8 cellular contexts compared by ENCODE assay signal in the genomic region with DNA sequence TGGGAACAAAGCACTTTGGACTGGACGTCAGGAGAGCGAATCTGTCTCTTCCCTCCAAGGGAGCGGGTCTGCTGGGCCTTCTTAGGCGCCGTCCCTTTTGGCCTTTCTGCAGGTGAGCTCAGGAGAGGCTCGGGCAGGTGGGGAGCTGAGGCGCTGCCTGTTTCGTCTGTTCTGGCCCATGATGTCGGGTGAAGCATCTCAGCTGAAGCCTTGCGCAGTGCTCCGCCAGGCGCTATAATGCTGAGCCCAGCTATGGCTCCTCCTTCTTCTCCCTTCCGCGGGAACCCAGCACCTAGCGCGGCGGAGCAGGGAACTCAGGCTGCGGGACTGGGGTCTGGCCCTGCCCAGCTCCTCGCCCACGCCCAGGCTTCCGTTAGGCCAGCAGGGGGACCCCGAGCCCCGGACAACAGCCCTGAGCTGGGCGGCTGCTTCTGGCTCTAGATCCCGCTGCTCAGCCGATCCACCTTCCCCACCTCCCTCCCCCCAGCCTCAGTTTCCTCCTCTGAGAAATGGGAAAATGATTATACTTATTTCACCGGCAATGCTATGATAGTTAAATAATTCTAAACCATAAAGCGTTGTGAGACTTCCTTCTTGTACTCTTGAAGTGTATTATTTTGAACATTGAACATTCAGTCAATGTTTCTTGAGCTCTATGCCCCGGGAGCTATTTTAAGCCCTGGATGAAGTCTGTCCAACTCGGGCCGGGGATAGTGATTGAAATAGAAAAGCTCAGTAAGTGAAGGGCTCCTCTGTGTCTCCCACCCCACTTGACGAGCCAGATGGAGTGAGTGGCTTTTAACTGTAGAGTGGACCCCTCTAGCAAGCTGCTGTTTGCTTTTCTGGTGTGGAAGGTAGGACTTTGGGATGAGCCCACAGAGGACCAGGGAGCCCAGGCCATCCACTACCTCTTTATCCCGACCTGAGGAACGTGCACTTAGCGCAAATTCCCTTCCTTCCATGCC. TPM values are rescaled to one million over a fixed set of nuclear protein-coding genes. Genes with fewer than 3 reads are reported as not detected.
DNase-seq lines count a peak whose midpoint lies in the region; ATAC-seq and TF ChIP-seq lines count a peak whose summit lies in the region.

No MANE protein-coding gene starts in this region.

- no peak overlapping the region for H3K4me3 ChIP-seq in trophoblast cell (ENCODE audit: low read depth, low read length)

- peak; percentile 69 for ATAC-seq in activated CD8-positive, alpha-beta memory T cell treated with anti-CD3 and anti-CD28 coated beads, Interleukin-2, amount 10 ng/mL, durations not matched to agents 7 days and 5 days
- peak; percentile 98 for ATAC-seq in Right ventricle myocardium superior (ENCODE audit: poor library complexity)

- DNase-seq in AG08395 (ENCODE audit: low spot score) (peak; percentile 89), NCI-H2227 treated with DMSO at 0.1 percent for 48 hours (lab: John Stamatoyannopoulos, UW) (peak; percentile 64), Right ventricle myocardium superior (peak; percentile 87), trophoblast cell (peak; percentile 52 to 73), NCI-H1694 treated with DMSO at 0.1 percent for 48 hours (lab: John Stamatoyannopoulos, UW) (no peak)
- DNase-seq in activated CD8-positive, alpha-beta memory T cell treated with anti-CD3 and anti-CD28 coated beads, Interleukin-2, amount 10 ng/mL, durations not matched to agents 7 days and 5 days, result peak; percentile 52
- DNase-seq in activated effector memory CD4-positive, alpha-beta T cell treated with anti-CD3 and anti-CD28 coated beads, Interleukin-2, amount 50 U/mL, for 16 hours, result no peak

- H3K79me1 ChIP-seq in trophoblast cell (ENCODE audit: low read length), result no peaks in the 10 kb centered on the region

- H3K4me3 Mint-ChIP-seq in activated CD8-positive, alpha-beta memory T cell treated with anti-CD3 and anti-CD28 coated beads, Interleukin-2, amount 10 ng/mL, durations not matched to agents 7 days and 5 days, result no peak overlapping the region

- H3K27me3 Mint-ChIP-seq in activated CD8-positive, alpha-beta memory T cell treated with anti-CD3 and anti-CD28 coated beads, Interleukin-2, amount 10 ng/mL, durations not matched to agents 7 days and 5 days, result peaks cover 51% of the 10 kb centered on the region

- no peaks in the 10 kb centered on the region for H3K79me2 ChIP-seq in trophoblast cell (ENCODE audit: control insufficient read depth, insufficient read depth, low read length, poor library complexity)

- no peak overlapping the region for H3K27ac ChIP-seq in trophoblast cell (ENCODE audit: low read depth, low read length)

- H2AK5ac ChIP-seq in trophoblast cell (ENCODE audit: low read length), result no peak overlapping the region

- no peak overlapping the region for H3K27ac Mint-ChIP-seq in activated CD8-positive, alpha-beta memory T cell treated with anti-CD3 and anti-CD28 coated beads, Interleukin-2, amount 10 ng/mL, durations not matched to agents 7 days and 5 days

- H3K4me1 ChIP-seq in trophoblast cell (ENCODE audit: control insufficient read depth in 1 of 2, insufficient read depth in 2 of 2, low read length in 2 of 2), result no peaks in the 10 kb centered on the region

- WGBS in trophoblast cell (ENCODE audit: extremely low coverage, insufficient coverage, insufficient read length), result no CpG with 5 or more reads among the region's 35 CpGs

- H3K14ac ChIP-seq in trophoblast cell (ENCODE audit: low read length), result no peak overlapping the region

- H3K36me3 Mint-ChIP-seq in activated CD8-positive, alpha-beta memory T cell treated with anti-CD3 and anti-CD28 coated beads, Interleukin-2, amount 10 ng/mL, durations not matched to agents 7 days and 5 days, result no peaks in the 10 kb centered on the region

- H3K27me3 ChIP-seq in trophoblast cell (ENCODE audit: insufficient read depth, low read length), result no peaks in the 10 kb centered on the region

- H4K91ac ChIP-seq in trophoblast cell (ENCODE audit: low read depth, low read length), result no peak overlapping the region

- no peak overlapping the region for H2AFZ ChIP-seq in trophoblast cell (ENCODE audit: insufficient read depth, low read length, poor library complexity)

- peaks cover 14% of the 10 kb centered on the region for H3K4me1 Mint-ChIP-seq in activated CD8-positive, alpha-beta memory T cell treated with anti-CD3 and anti-CD28 coated beads, Interleukin-2, amount 10 ng/mL, durations not matched to agents 7 days and 5 days

- no peak overlapping the region for H2BK12ac ChIP-seq in trophoblast cell (ENCODE audit: low read length)

- intact Hi-C loops in Right ventricle myocardium superior (cut with DNase I), result loop anchor here (2.0 to 5.0 kb wide), 2 partner anchors 54 to 97 kb away; no protein-coding TSS in a partner anchor

- no peaks in the 10 kb centered on the region for H3K9me3 Mint-ChIP-seq in activated CD8-positive, alpha-beta memory T cell treated with anti-CD3 and anti-CD28 coated beads, Interleukin-2, amount 10 ng/mL, durations not matched to agents 7 days and 5 days (ENCODE audit: low read depth)

- H2BK5ac ChIP-seq in trophoblast cell (ENCODE audit: low read depth, low read length, poor library complexity), result no peak overlapping the region

- H3K9me3 ChIP-seq in trophoblast cell (ENCODE audit: insufficient read depth, low read depth, low read length), result peaks cover 3% of the 10 kb centered on the region

- TF ChIP-seq CTCF in GM12873 (IDR thresholded peaks at IDR 0.05; ENCODE audit: insufficient read depth, low read depth, low read length, missing control alignments), result peak; percentile 59

- H3K18ac ChIP-seq in trophoblast cell (ENCODE audit: low read length), result no peak overlapping the region

- H3K4ac ChIP-seq in trophoblast cell (ENCODE audit: low read depth, low read length), result no peak overlapping the region

- H3K4me2 ChIP-seq in trophoblast cell (ENCODE audit: low read length), result no peak overlapping the region

- no peak overlapping the region for H2BK120ac ChIP-seq in trophoblast cell (ENCODE audit: insufficient read depth, low read length, poor library complexity)

- no peak overlapping the region for H4K8ac ChIP-seq in trophoblast cell (ENCODE audit: low read depth, low read length)

- CTCF ChIA-PET in activated CD8-positive, alpha-beta memory T cell treated with anti-CD3 and anti-CD28 coated beads, Interleukin-2, amount 10 ng/mL, durations not matched to agents 7 days and 5 days (lab: Charles Lee), result interaction anchor here (0.8 to 3.1 kb wide), 11 partner anchors 12 to 152 kb away, joined by 3 to 36 read pairs (median 5); no protein-coding TSS in a partner anchor

- no peak overlapping the region for H3K23ac ChIP-seq in trophoblast cell (ENCODE audit: low read length)

- H3K9ac ChIP-seq in trophoblast cell (ENCODE audit: low read length), result no peak overlapping the region

- H3K36me3 ChIP-seq in trophoblast cell (ENCODE audit: control insufficient read depth in 1 of 2, insufficient read depth in 2 of 2, low read length in 2 of 2), result no peaks in the 10 kb centered on the region

- no peak overlapping the region for H4K12ac ChIP-seq in trophoblast cell (ENCODE audit: low read depth, low read length)

RNA-seq across cellular contexts. Expression of gene ADORA1, which starts 9.6 kb away (rescaled TPM):
- not detected for total RNA-seq in activated CD8-positive, alpha-beta memory T cell treated with anti-CD3 and anti-CD28 coated beads, Interleukin-2, amount 10 ng/mL, durations not matched to agents 7 days and 5 days
- 12.5 TPM for total RNA-seq in Right ventricle myocardium superior
- polyA plus RNA-seq in trophoblast cell (2013), result 1.3 and 1.4 TPM in 2 replicates

RNA-seq across cellular contexts. Expression of gene MYOG, which starts 32.1 kb away (rescaled TPM):
- total RNA-seq in activated CD8-positive, alpha-beta memory T cell treated with anti-CD3 and anti-CD28 coated beads, Interleukin-2, amount 10 ng/mL, durations not matched to agents 7 days and 5 days, result not detected
- not detected for total RNA-seq in Right ventricle myocardium superior
- not detected in 2 replicates for polyA plus RNA-seq in trophoblast cell (2013)

RNA-seq across cellular contexts. Expression of gene MYBPH, which starts 57.7 kb away (rescaled TPM):
- total RNA-seq in activated CD8-positive, alpha-beta memory T cell treated with anti-CD3 and anti-CD28 coated beads, Interleukin-2, amount 10 ng/mL, durations not matched to agents 7 days and 5 days, result not detected
- total RNA-seq in Right ventricle myocardium superior, result not detected
- not detected in 2 replicates for polyA plus RNA-seq in trophoblast cell (2013)

Comparison
In these comparisons a context has a peak if more than half of its experiments do, and no peak if none do; other contexts are left out.
1. DNase-seq: peak in AG08395 (single experiment), NCI-H2227 treated with DMSO at 0.1 percent for 48 hours (single experiment), activated CD8-positive, alpha-beta memory T cell treated with anti-CD3 and anti-CD28 coated beads, Interleukin-2, amount 10 ng/mL, durations not matched to agents 7 days and 5 days (single experiment), Right ventricle myocardium superior (single experiment) and trophoblast cell (2 of 2); none in activated effector memory CD4-positive, alpha-beta T cell treated with anti-CD3 and anti-CD28 coated beads, Interleukin-2, amount 50 U/mL, for 16 hours (single experiment) and NCI-H1694 treated with DMSO at 0.1 percent for 48 hours (single experiment).
2. RNA of gene ADORA1, which starts 9.6 kb away (total RNA-seq): 12.5 TPM in Right ventricle myocardium superior (single experiment); not detected in activated CD8-positive, alpha-beta memory T cell treated with anti-CD3 and anti-CD28 coated beads, Interleukin-2, amount 10 ng/mL, durations not matched to agents 7 days and 5 days; every median in the first group is over 10 times any median in the second.